In genomic region chr9:128690684-128691034, GRCh38 we compare ENCODE assay signal across 8 cellular contexts. TPM values are rescaled to one million over a fixed set of nuclear protein-coding genes. Genes with fewer than 3 reads are reported as not detected.
DNase-seq lines count a peak whose midpoint lies in the region; ATAC-seq and TF ChIP-seq lines count a peak whose summit lies in the region.

No MANE protein-coding gene starts in this region.

- H3K79me1 ChIP-seq in trophoblast cell (ENCODE audit: low read length) = peaks cover 14% of the 10 kb centered on the region

- TF ChIP-seq CTCF in DOHH2 (IDR thresholded peaks at IDR 0.05; ENCODE audit: low read depth, low read length, poor library complexity, severe bottlenecking) (no peak), RWPE2 (IDR thresholded peaks at IDR 0.05; ENCODE audit: poor library complexity, severe bottlenecking) (no peak), esophagus squamous epithelium (IDR thresholded peaks at IDR 0.05) (no peak)

- H3K9ac ChIP-seq in trophoblast cell (ENCODE audit: low read length) = peak overlapping the region; percentile 94

- H2BK12ac ChIP-seq in trophoblast cell (ENCODE audit: low read length) = no peak overlapping the region

- ATAC-seq in RWPE2 (ENCODE audit: low read depth) (no peak), HG03457 (IDR thresholded peaks at IDR 0.05; ENCODE audit: unreplicated experiment) (no peak), HG03354 (IDR thresholded peaks at IDR 0.05; ENCODE audit: poor library complexity, severe bottlenecking, unreplicated experiment) (no peak)

- no peak for TF ChIP-seq POLR2A in esophagus squamous epithelium (IDR thresholded peaks at IDR 0.05)

- DNase-seq in RWPE2 (ENCODE audit: low spot score) (no peak), esophagus squamous epithelium (lab: John Stamatoyannopoulos, UW) (no peak), trophoblast cell (no peak), posterior vena cava (ENCODE audit: low spot score) (no peak), NCI-H2196 treated with DMSO at 0.1 percent for 48 hours (lab: John Stamatoyannopoulos, UW; ENCODE audit: unreplicated experiment) (no peak)

- no peak overlapping the region for H2BK120ac ChIP-seq in trophoblast cell (ENCODE audit: insufficient read depth, low read length, poor library complexity)

- H3K9me3 ChIP-seq in DOHH2 (ENCODE audit: control insufficient read depth, insufficient read depth, low read length) (no peaks in the 10 kb centered on the region), RWPE2 (ENCODE audit: severe bottlenecking) (no peaks in the 10 kb centered on the region), esophagus squamous epithelium (no peaks in the 10 kb centered on the region), trophoblast cell (ENCODE audit: insufficient read depth, low read depth, low read length) (no peaks in the 10 kb centered on the region)

- H3K4me3 ChIP-seq in DOHH2 (ENCODE audit: low read length) (peak overlapping the region; percentile 99), RWPE2 (ENCODE audit: severe bottlenecking) (peak overlapping the region; percentile 93), esophagus squamous epithelium (peak overlapping the region; percentile 78 to 97 (median 92)), trophoblast cell (ENCODE audit: low read depth, low read length) (peak overlapping the region; percentile 97)

- H3K4ac ChIP-seq in trophoblast cell (ENCODE audit: low read depth, low read length) = peak overlapping the region; percentile 98

- peaks cover 32% of the 10 kb centered on the region for H4K20me1 ChIP-seq in DOHH2 (ENCODE audit: control insufficient read depth, insufficient read depth, low read depth, low read length)

- H3K23ac ChIP-seq in trophoblast cell (ENCODE audit: low read length) = no peak overlapping the region

- H3K4me2 ChIP-seq in DOHH2 (ENCODE audit: low read length) = peak overlapping the region; percentile 97
- peak overlapping the region; percentile 71 for H3K4me2 ChIP-seq in trophoblast cell (ENCODE audit: low read length)

- H2AFZ ChIP-seq in trophoblast cell (ENCODE audit: insufficient read depth, low read length, poor library complexity) = no peak overlapping the region

- H3K79me2 ChIP-seq in DOHH2 (ENCODE audit: control insufficient read depth, low read length) (peaks cover 69% of the 10 kb centered on the region), trophoblast cell (ENCODE audit: control insufficient read depth, insufficient read depth, low read length, poor library complexity) (peaks cover 15% of the 10 kb centered on the region)

- no peaks in the 10 kb centered on the region for H3K9me2 ChIP-seq in DOHH2 (replicated peaks; ENCODE audit: control insufficient read depth, low read length)

- peak overlapping the region; percentile 69 for H3K27ac ChIP-seq in DOHH2 (ENCODE audit: low read depth, low read length)
- H3K27ac ChIP-seq in RWPE2 (ENCODE audit: poor library complexity, severe bottlenecking) = peak overlapping the region; percentile 92
- H3K27ac ChIP-seq in esophagus squamous epithelium = peak overlapping the region; percentile 83 to 99 (median 91)
- no peak overlapping the region for H3K27ac ChIP-seq in trophoblast cell (ENCODE audit: low read depth, low read length)

- H3K36me3 ChIP-seq in DOHH2 (ENCODE audit: control insufficient read depth, low read length) = peaks cover 74% of the 10 kb centered on the region
- peaks cover 51% of the 10 kb centered on the region for H3K36me3 ChIP-seq in RWPE2 (ENCODE audit: low read depth)
- peaks cover 7 to 46% (median 25%) of the 10 kb centered on the region in 3 donors for H3K36me3 ChIP-seq in esophagus squamous epithelium
- H3K36me3 ChIP-seq in trophoblast cell (ENCODE audit: control insufficient read depth in 1 of 2, insufficient read depth in 2 of 2, low read length in 2 of 2) = peaks cover 7 to 21% of the 10 kb centered on the region in 2 experiments

- peaks cover 40% of the 10 kb centered on the region for H3K4me1 ChIP-seq in DOHH2 (ENCODE audit: control insufficient read depth, low read length)
- H3K4me1 ChIP-seq in RWPE2 (ENCODE audit: insufficient read depth, poor library complexity, severe bottlenecking) = peaks cover 15% of the 10 kb centered on the region
- peaks cover 22 to 55% (median 31%) of the 10 kb centered on the region in 3 donors for H3K4me1 ChIP-seq in esophagus squamous epithelium
- peaks cover 2 to 3% of the 10 kb centered on the region in 2 experiments for H3K4me1 ChIP-seq in trophoblast cell (ENCODE audit: control insufficient read depth in 1 of 2, insufficient read depth in 2 of 2, low read length in 2 of 2)

- 2 to 6% methylated on average over 5 of the region's 5 CpGs for WGBS in esophagus squamous epithelium, 2 donors
- WGBS in trophoblast cell (ENCODE audit: extremely low coverage, insufficient coverage, insufficient read length) = no CpG with 5 or more reads among the region's 5 CpGs

- no peak overlapping the region for H4K12ac ChIP-seq in trophoblast cell (ENCODE audit: low read depth, low read length)

- no peak overlapping the region for H4K8ac ChIP-seq in trophoblast cell (ENCODE audit: low read depth, low read length)

- no peak overlapping the region for H4K91ac ChIP-seq in trophoblast cell (ENCODE audit: low read depth, low read length)

- H3F3A ChIP-seq in DOHH2 (ENCODE audit: control insufficient read depth, insufficient read depth) = peaks cover 54% of the 10 kb centered on the region

- H2BK5ac ChIP-seq in trophoblast cell (ENCODE audit: low read depth, low read length, poor library complexity) = no peak overlapping the region

- H2AK5ac ChIP-seq in trophoblast cell (ENCODE audit: low read length) = no peak overlapping the region

- intact Hi-C loops in esophagus squamous epithelium (cut with DNase I) (no loop called here), posterior vena cava (cut with DNase I) (no loop called here)

- H3K14ac ChIP-seq in trophoblast cell (ENCODE audit: low read length) = peak overlapping the region; percentile 57

- H3K27me3 ChIP-seq in DOHH2 (ENCODE audit: control insufficient read depth, low read length) (no peaks in the 10 kb centered on the region), RWPE2 (ENCODE audit: insufficient read depth, poor library complexity, severe bottlenecking) (no peaks in the 10 kb centered on the region), esophagus squamous epithelium (no peaks in the 10 kb centered on the region), trophoblast cell (ENCODE audit: insufficient read depth, low read length) (no peaks in the 10 kb centered on the region)

- no peak overlapping the region for H3K18ac ChIP-seq in trophoblast cell (ENCODE audit: low read length)

RNA-seq across cellular contexts. Expression of gene SET, which starts 1.6 kb away (rescaled TPM):
- 100 to 1,000 TPM in 3 of 4 donors, 10 to 100 TPM in 1; 83.5 to 253 (median 215) TPM for total RNA-seq in esophagus squamous epithelium
- polyA plus RNA-seq in trophoblast cell (2013) = 357 and 372 TPM in 2 replicates
- 100 to 1,000 TPM; 189 to 240 TPM for total RNA-seq in posterior vena cava

RNA-seq across cellular contexts. Expression of gene PKN3, which starts 11.6 kb away (rescaled TPM):
- total RNA-seq in esophagus squamous epithelium (1 to 10 TPM; 2.3 to 6.2 (median 3.2) TPM), posterior vena cava (10 to 100 TPM in 1 of 2 donors, 1 to 10 TPM in 1; 8.8 to 11.4 TPM)
- polyA plus RNA-seq in trophoblast cell (2013) = 7.5 and 7.7 TPM in 2 replicates

RNA-seq across cellular contexts. Expression of gene ZDHHC12, which starts 33.3 kb away (rescaled TPM):
- total RNA-seq in esophagus squamous epithelium = 10 to 100 TPM; 51.5 to 99.4 (median 77.1) TPM
- 35.3 and 35.7 TPM in 2 replicates for polyA plus RNA-seq in trophoblast cell (2013)
- 1 to 10 TPM; 8.3 to 8.6 TPM for total RNA-seq in posterior vena cava

RNA-seq across cellular contexts. Expression of gene DYNC2I2, which starts 34.0 kb away (rescaled TPM):
- total RNA-seq in esophagus squamous epithelium (10 to 100 TPM; 39.7 to 65.9 (median 54.4) TPM), posterior vena cava (10 to 100 TPM; 18.1 to 19.4 TPM)
- 19.9 and 21.1 TPM in 2 replicates for polyA plus RNA-seq in trophoblast cell (2013)

Comparison
In these comparisons a context has a peak if more than half of its experiments do, and no peak if none do; other contexts are left out.
1. RNA of gene ZDHHC12, which starts 33.3 kb away (total RNA-seq): 51.5 to 99.4 TPM in esophagus squamous epithelium; 8.3 to 8.6 TPM in posterior vena cava; every median in the first group is over 4 times any median in the second.
2. Peak in every context shown above with its lines, with median percentiles within 50 percentile points of each other: H3K4me3 ChIP-seq.